ENCODE assay signal across 8 cellular contexts in the genomic region with DNA sequence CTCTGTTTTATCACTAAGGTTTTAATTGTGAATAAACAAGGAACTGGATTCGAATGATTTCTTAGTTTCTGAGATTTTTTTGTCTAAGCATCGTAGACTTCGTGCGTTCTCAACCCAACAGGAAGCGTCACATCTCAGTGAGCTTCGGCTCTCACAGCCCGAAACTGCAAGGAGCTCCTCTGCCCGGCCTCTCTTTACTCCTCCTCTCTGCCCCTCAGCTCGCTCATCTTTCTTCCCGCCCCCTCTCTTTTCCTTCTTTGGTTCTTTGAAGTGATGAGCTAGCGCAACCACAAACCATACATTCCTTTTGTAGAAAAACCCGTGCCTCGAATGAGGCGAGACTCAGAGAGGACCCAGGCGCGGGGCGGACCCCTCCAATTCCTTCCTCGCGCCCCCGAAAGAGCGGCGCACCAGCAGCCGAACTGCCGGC. TPM values are rescaled to one million over a fixed set of nuclear protein-coding genes. Genes with fewer than 3 reads are reported as not detected.
A peak's percentile ranks its signal among the peaks of the same experiment; 100 is the strongest.
DNase-seq lines count a peak whose midpoint lies in the region; ATAC-seq, FAIRE-seq and TF ChIP-seq lines count a peak whose summit lies in the region.

No MANE protein-coding gene starts in this region.

- H3K27me3 Mint-ChIP-seq in activated CD8-positive, alpha-beta T cell treated with anti-CD3 and anti-CD28 coated beads, Interleukin-2, amount 10 ng/mL, durations not matched to agents 7 days and 5 days (ENCODE audit: low read depth), result peaks cover 11% of the 10 kb centered on the region
- peaks cover 48 to 72% of the 10 kb centered on the region in 2 donors for H3K27me3 Mint-ChIP-seq in natural killer cell treated with Interleukin-12 subunit alpha and Interleukin-12 subunit beta and Interleukin-15 and Interleukin-18, amount 100 ng/mL, for 72 hours

- peak in 1 of 2 donors; percentile 8 for TF ChIP-seq EP300 in tibial nerve (IDR thresholded peaks at IDR 0.05)

- no peaks in the 10 kb centered on the region for H3K36me3 ChIP-seq in esophagus squamous epithelium
- H3K36me3 ChIP-seq in tibial nerve, result no peaks in the 10 kb centered on the region

- H3K9me3 ChIP-seq in esophagus squamous epithelium (no peaks in the 10 kb centered on the region), tibial nerve (no peaks in the 10 kb centered on the region)

- ATAC-seq in HG03342 (IDR thresholded peaks at IDR 0.05; ENCODE audit: unreplicated experiment), result peak; percentile 74
- ATAC-seq in activated CD8-positive, alpha-beta T cell treated with anti-CD3 and anti-CD28 coated beads, Interleukin-2, amount 10 ng/mL, durations not matched to agents 7 days and 5 days, result peak; percentile 73
- ATAC-seq in natural killer cell treated with Interleukin-12 subunit alpha and Interleukin-12 subunit beta and Interleukin-15 and Interleukin-18, amount 100 ng/mL, for 72 hours, result peak; percentile 39 to 72

- peaks cover 63% of the 10 kb centered on the region for H3K4me1 Mint-ChIP-seq in activated CD8-positive, alpha-beta T cell treated with anti-CD3 and anti-CD28 coated beads, Interleukin-2, amount 10 ng/mL, durations not matched to agents 7 days and 5 days (ENCODE audit: low read depth)
- peaks cover 15 to 27% of the 10 kb centered on the region in 2 donors for H3K4me1 Mint-ChIP-seq in natural killer cell treated with Interleukin-12 subunit alpha and Interleukin-12 subunit beta and Interleukin-15 and Interleukin-18, amount 100 ng/mL, for 72 hours (ENCODE audit: low read depth in 2 of 2)

- TF ChIP-seq POLR2A in esophagus squamous epithelium (IDR thresholded peaks at IDR 0.05) (no peak), tibial nerve (IDR thresholded peaks at IDR 0.05) (no peak)

- peak; percentile 92 for FAIRE-seq in GM19239 (lab: Jason Lieb, UNC)

- POLR2A ChIA-PET in activated CD8-positive, alpha-beta T cell treated with anti-CD3 and anti-CD28 coated beads, Interleukin-2, amount 10 ng/mL, durations not matched to agents 7 days and 5 days (lab: Charles Lee), result interaction anchor here (0.6 to 3.2 kb wide), 16 partner anchors 10 to 1589 kb away, joined by 3 to 31 read pairs (median 6); a partner anchor contains a TSS

- CTCF ChIA-PET in activated CD8-positive, alpha-beta T cell treated with anti-CD3 and anti-CD28 coated beads, Interleukin-2, amount 10 ng/mL, durations not matched to agents 7 days and 5 days (lab: Charles Lee), result interaction anchor here (0.8 to 9.1 kb wide), 14 partner anchors 10 to 94 kb away, joined by 3 to 158 read pairs (median 5); no protein-coding TSS in a partner anchor

- intact Hi-C loops in esophagus squamous epithelium (cut with DNase I), result no loop called here

- peak overlapping the region; percentile 75 to 95 (median 89) for H3K27ac ChIP-seq in esophagus squamous epithelium
- peak overlapping the region; percentile 59 to 95 (median 89) for H3K27ac ChIP-seq in tibial nerve

- H3K4me3 ChIP-seq in AG09309 (ENCODE audit: control insufficient read depth, low read depth, low read length) (peak overlapping the region; percentile 83), esophagus squamous epithelium (peak overlapping the region; percentile 54 to 87 (median 62)), tibial nerve (peak overlapping the region; percentile 64 to 81 (median 77))

- H3K27me3 ChIP-seq in esophagus squamous epithelium (peaks cover 0 to 33% (median 0%) of the 10 kb centered on the region in 4 donors), tibial nerve (peaks cover 0 to 8% of the 10 kb centered on the region in 2 donors)

- DNase-seq in AG09309 (ENCODE audit: low read depth), result peak; percentile 39
- peak; percentile 48 for DNase-seq in GM19239 (ENCODE audit: insufficient read length, low spot score)
- DNase-seq in activated CD8-positive, alpha-beta T cell treated with anti-CD3 and anti-CD28 coated beads, Interleukin-2, amount 10 ng/mL, durations not matched to agents 7 days and 5 days, result peak; percentile 81
- no peak for DNase-seq in esophagus squamous epithelium (lab: John Stamatoyannopoulos, UW)
- no peak for DNase-seq in natural killer cell treated with Interleukin-12 subunit alpha and Interleukin-12 subunit beta and Interleukin-15 and Interleukin-18, amount 100 ng/mL, for 72 hours (ENCODE audit: low spot score)
- peak in 1 of 2 donors; percentile 49 for DNase-seq in tibial nerve (ENCODE audit: low spot score in 2 of 2)
- DNase-seq in NCI-H1417 (lab: John Stamatoyannopoulos, UW), result no peak

- no peak for TF ChIP-seq CTCF in AG09309 (IDR thresholded peaks at IDR 0.05; ENCODE audit: control insufficient read depth, insufficient read depth, low read depth, low read length, missing control alignments)
- no peak for TF ChIP-seq CTCF in esophagus squamous epithelium (IDR thresholded peaks at IDR 0.05)
- TF ChIP-seq CTCF in tibial nerve (IDR thresholded peaks at IDR 0.05), result no peak

- peaks cover 13 to 55% (median 27%) of the 10 kb centered on the region in 3 donors for H3K4me1 ChIP-seq in esophagus squamous epithelium
- H3K4me1 ChIP-seq in tibial nerve, result peaks cover 0 to 45% (median 11%) of the 10 kb centered on the region in 4 donors

- peak overlapping the region; percentile 77 for H3K27ac Mint-ChIP-seq in activated CD8-positive, alpha-beta T cell treated with anti-CD3 and anti-CD28 coated beads, Interleukin-2, amount 10 ng/mL, durations not matched to agents 7 days and 5 days
- H3K27ac Mint-ChIP-seq in natural killer cell treated with Interleukin-12 subunit alpha and Interleukin-12 subunit beta and Interleukin-15 and Interleukin-18, amount 100 ng/mL, for 72 hours, result no peak overlapping the region

- peaks cover 6% of the 10 kb centered on the region for H3K36me3 Mint-ChIP-seq in activated CD8-positive, alpha-beta T cell treated with anti-CD3 and anti-CD28 coated beads, Interleukin-2, amount 10 ng/mL, durations not matched to agents 7 days and 5 days (ENCODE audit: low read depth)
- H3K36me3 Mint-ChIP-seq in natural killer cell treated with Interleukin-12 subunit alpha and Interleukin-12 subunit beta and Interleukin-15 and Interleukin-18, amount 100 ng/mL, for 72 hours, result no peaks in the 10 kb centered on the region

- WGBS in esophagus squamous epithelium, 2 donors, result 7 to 8% methylated on average over 11 to 20 of the region's 24 CpGs
- WGBS in tibial nerve, 2 donors, result 1% methylated on average over 23 to 24 of the region's 24 CpGs

- peak overlapping the region; percentile 93 for H3K4me3 Mint-ChIP-seq in activated CD8-positive, alpha-beta T cell treated with anti-CD3 and anti-CD28 coated beads, Interleukin-2, amount 10 ng/mL, durations not matched to agents 7 days and 5 days
- H3K4me3 Mint-ChIP-seq in natural killer cell treated with Interleukin-12 subunit alpha and Interleukin-12 subunit beta and Interleukin-15 and Interleukin-18, amount 100 ng/mL, for 72 hours, result peak overlapping the region; percentile 67

- no peaks in the 10 kb centered on the region for H3K9me3 Mint-ChIP-seq in activated CD8-positive, alpha-beta T cell treated with anti-CD3 and anti-CD28 coated beads, Interleukin-2, amount 10 ng/mL, durations not matched to agents 7 days and 5 days (ENCODE audit: insufficient read depth)
- no peaks in the 10 kb centered on the region for H3K9me3 Mint-ChIP-seq in natural killer cell treated with Interleukin-12 subunit alpha and Interleukin-12 subunit beta and Interleukin-15 and Interleukin-18, amount 100 ng/mL, for 72 hours

RNA-seq across cellular contexts. Expression of a gene that starts 0.5 kb away (rescaled TPM):
- total RNA-seq in activated CD8-positive, alpha-beta T cell treated with anti-CD3 and anti-CD28 coated beads, Interleukin-2, amount 10 ng/mL, durations not matched to agents 7 days and 5 days, result 1 to 10 TPM; 7.4 to 7.6 TPM
- total RNA-seq in esophagus squamous epithelium (1 to 10 TPM in 3 of 4 donors, under 1 TPM in 1; 0.68 to 6.7 (median 3.2) TPM), tibial nerve (10 to 100 TPM; 23.1 to 32.2 (median 28.6) TPM)
- total RNA-seq in natural killer cell treated with Interleukin-12 subunit alpha and Interleukin-12 subunit beta and Interleukin-15 and Interleukin-18, amount 100 ng/mL, for 72 hours, result under 1 TPM in 1 of 2 donors, not detected in 1; 0.56 TPM

Comparison
In these comparisons a context has a peak if more than half of its experiments do, and no peak if none do; other contexts are left out.
1. DNase-seq: peak in AG09309 (single experiment), GM19239 (single experiment) and activated CD8-positive, alpha-beta T cell treated with anti-CD3 and anti-CD28 coated beads, Interleukin-2, amount 10 ng/mL, durations not matched to agents 7 days and 5 days (single experiment); none in esophagus squamous epithelium (single experiment), natural killer cell treated with Interleukin-12 subunit alpha and Interleukin-12 subunit beta and Interleukin-15 and Interleukin-18, amount 100 ng/mL, for 72 hours (single experiment) and NCI-H1417 (0 of 3).
2. Peak in every context shown above with its lines, with median percentiles within 50 percentile points of each other: H3K4me3 ChIP-seq and ATAC-seq.